In the genomic region with DNA sequence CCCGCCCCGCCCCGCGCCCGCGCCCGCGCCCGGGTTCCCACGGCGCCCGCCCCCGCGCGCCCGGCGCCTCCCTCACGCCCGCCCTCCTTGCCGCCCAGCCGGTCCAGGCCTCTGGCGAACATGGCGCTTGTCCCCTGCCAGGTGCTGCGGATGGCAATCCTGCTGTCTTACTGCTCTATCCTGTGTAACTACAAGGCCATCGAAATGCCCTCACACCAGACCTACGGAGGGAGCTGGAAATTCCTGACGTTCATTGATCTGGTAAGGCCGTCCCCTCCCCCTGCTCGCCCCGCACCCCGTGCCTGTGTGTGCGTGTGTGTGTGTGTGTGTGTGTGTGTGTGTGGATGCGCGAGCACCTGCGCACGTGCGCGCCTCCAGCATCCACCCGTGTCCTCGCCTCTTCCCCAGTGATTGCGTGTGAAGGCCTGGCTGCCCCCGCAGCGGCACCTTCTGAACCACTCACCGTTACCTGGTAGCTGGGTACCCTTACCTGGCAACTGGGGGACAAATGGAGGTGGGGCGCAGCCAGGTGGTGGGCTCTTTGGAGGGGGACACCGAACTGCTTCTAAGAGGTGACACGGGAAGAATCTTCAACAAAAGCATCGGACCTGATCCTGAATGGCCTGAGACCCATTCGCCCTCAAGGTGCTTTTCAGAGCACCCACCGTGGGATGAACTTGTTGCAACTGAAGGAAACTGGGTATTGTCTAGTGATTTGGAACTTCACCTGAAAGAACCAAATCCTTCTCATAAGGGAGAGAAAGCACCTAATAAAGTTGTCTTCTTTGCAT, we compare ENCODE assay signal across 1 cellular context.
TF ChIP-seq lines count a peak whose summit lies in the region.

Gene AIG1 (plus strand): TSS at position 84 of the 791 bp plus-strand sequence. CDS start 37 bp downstream, at position 121.

TF ChIP-seq in HepG2, 621 proteins besides CTCF, POLR2A, EP300 and RAD21 (continued from another document and continues in another):
- TF ChIP-seq HNF4G (IDR thresholded peaks at IDR 0.05; ENCODE audit: borderline replicate concordance, low read depth, low read length) (no peak), HNF4G (CRISPR knock-in tag; IDR thresholded peaks at IDR 0.05; ENCODE audit: borderline replicate concordance, low read depth) (peak; percentile 14; the same call in 1 of the 2 replicates), ZNF280D (CRISPR knock-in tag; IDR thresholded peaks at IDR 0.05) (peak; percentile 92; the same call in 1 of the 2 replicates), RBFOX2 (IDR thresholded peaks at IDR 0.05; ENCODE audit: low read depth, low read length) (peak; percentile 83), JUNB (CRISPR knock-in tag; IDR thresholded peaks at IDR 0.05; ENCODE audit: borderline replicate concordance) (peak; percentile 53; the same call in 1 of the 2 replicates), HHEX (CRISPR knock-in tag; IDR thresholded peaks at IDR 0.05) (no peak), XBP1 (CRISPR knock-in tag; IDR thresholded peaks at IDR 0.05) (no peak), MNT (IDR thresholded peaks at IDR 0.05) (peak; percentile 64), CC2D1A (CRISPR knock-in tag; IDR thresholded peaks at IDR 0.05) (0 out of 2 replicates have a peak, but pooled peaks have one; percentile 19), MIXL1 (CRISPR knock-in tag; IDR thresholded peaks at IDR 0.05) (no peak), SP1 (IDR thresholded peaks at IDR 0.05) (no peak), SP1 (CRISPR knock-in tag; IDR thresholded peaks at IDR 0.05) (peak; percentile 54), KLF9 (CRISPR knock-in tag; IDR thresholded peaks at IDR 0.05; ENCODE audit: low read depth) (no peak), NCOA1 (CRISPR knock-in tag; IDR thresholded peaks at IDR 0.05) (no peak), ZNF253 (CRISPR knock-in tag; IDR thresholded peaks at IDR 0.05; ENCODE audit: borderline replicate concordance) (0 out of 2 replicates have a peak, but pooled peaks have one; percentile 64), ZNF605 (CRISPR knock-in tag; IDR thresholded peaks at IDR 0.05) (peak; percentile 64), KDM5A (IDR thresholded peaks at IDR 0.05; ENCODE audit: borderline replicate concordance, low read length) (peak; percentile 65; the same call in 1 of the 2 replicates), ZBTB40 (IDR thresholded peaks at IDR 0.05) (peak; percentile 97), ZBTB40 (CRISPR knock-in tag; IDR thresholded peaks at IDR 0.05) (peak; percentile 99), ATF3 (CRISPR knock-in tag; IDR thresholded peaks at IDR 0.05) (no peak; the same call in 1 of the 2 replicates), SKIL (CRISPR knock-in tag; IDR thresholded peaks at IDR 0.05; ENCODE audit: borderline replicate concordance) (peak; percentile 61), MEF2D (CRISPR knock-in tag; IDR thresholded peaks at IDR 0.05) (peak; percentile 60; the same call in 1 of the 2 replicates), ZNF709 (CRISPR knock-in tag; IDR thresholded peaks at IDR 0.05) (peak; percentile 49; the same call in 1 of the 2 replicates), ZNF224 (CRISPR knock-in tag; IDR thresholded peaks at IDR 0.05) (no peak), BRD4 (CRISPR knock-in tag; IDR thresholded peaks at IDR 0.05) (peak; percentile 76), CREM (IDR thresholded peaks at IDR 0.05) (no peak), CREM (CRISPR knock-in tag; IDR thresholded peaks at IDR 0.05) (no peak), GRHL1 (CRISPR knock-in tag; conservative IDR thresholded peaks at IDR 0.05) (no peak), RBM22 (optimal IDR thresholded peaks at IDR 0.05; ENCODE audit: low read length) (no peak), SSRP1 (CRISPR knock-in tag; IDR thresholded peaks at IDR 0.05) (no peak), TCF7 (IDR thresholded peaks at IDR 0.05; ENCODE audit: low read depth) (no peak)
- TF ChIP-seq, protein P1, sequence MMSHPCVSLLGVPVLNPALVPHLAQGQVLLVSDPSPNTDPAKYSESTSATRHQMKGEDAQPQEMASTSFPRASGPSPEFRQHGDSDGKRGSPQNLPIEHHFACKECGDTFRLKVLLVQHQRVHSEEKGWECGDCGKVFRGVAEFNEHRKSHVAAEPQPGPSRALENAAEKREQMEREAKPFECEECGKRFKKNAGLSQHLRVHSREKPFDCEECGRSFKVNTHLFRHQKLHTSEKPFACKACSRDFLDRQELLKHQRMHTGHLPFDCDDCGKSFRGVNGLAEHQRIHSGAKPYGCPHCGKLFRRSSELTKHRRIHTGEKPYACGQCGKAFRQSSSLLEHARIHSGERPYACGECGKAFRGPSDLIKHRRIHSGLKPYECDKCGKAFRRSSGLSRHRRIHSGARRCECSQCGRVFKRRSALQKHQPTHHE (CRISPR knock-in tag; IDR thresholded peaks at IDR 0.05; ENCODE audit: borderline replicate concordance), result no peak
- TF ChIP-seq, protein P2, sequence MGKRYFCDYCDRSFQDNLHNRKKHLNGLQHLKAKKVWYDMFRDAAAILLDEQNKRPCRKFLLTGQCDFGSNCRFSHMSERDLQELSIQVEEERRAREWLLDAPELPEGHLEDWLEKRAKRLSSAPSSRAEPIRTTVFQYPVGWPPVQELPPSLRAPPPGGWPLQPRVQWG (CRISPR knock-in tag; IDR thresholded peaks at IDR 0.05; ENCODE audit: borderline replicate concordance, low read depth), result no peak
